In the genomic region with DNA sequence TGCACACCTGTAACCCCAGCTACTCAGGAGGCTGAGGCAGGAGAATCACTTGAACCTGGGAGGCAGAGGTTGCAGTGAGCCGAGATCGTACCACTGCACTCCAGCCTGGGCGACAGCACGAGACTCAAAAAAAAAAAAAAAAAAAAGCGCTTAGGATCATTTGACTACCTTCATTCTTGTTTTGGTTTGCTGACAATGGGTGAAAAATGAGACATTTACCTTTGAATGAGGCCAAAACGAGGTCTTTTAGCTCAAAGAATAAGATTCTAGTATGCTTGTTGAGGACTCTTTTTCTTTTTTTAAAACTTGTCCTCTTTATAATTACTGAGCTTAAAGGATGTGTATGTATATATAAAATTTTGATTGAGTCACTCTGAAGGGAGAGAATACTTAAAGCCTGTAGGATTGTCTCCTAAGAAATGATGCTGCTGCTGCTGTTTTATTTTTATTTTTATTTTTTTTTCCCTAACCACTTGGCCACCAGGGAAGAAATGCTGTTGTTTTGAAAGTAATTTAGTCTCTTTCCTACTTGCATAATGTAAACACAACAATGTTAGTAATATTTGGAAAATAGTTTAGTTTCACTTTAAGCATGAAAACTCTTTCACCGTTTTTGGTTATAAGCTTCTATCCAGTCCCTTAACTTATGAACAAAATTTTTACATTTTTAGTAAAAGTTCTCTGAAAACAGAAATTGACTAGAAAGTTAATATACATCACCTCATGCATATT, we compare ENCODE assay signal across 10 cellular contexts. TPM values are rescaled to one million over a fixed set of nuclear protein-coding genes. Genes with fewer than 3 reads are reported as not detected.
DNase-seq lines count a peak whose midpoint lies in the region; ATAC-seq, FAIRE-seq and TF ChIP-seq lines count a peak whose summit lies in the region.
"Had no signal": no experiment of that assay in that cellular context is flagged by ENCODE, and none has a peak within 500 bp of the region (broad histone marks: within the 10 kb centered on the region; RNA-seq: fewer than 3 reads in every experiment).

No MANE protein-coding gene starts in this region.

- H3K4me1 ChIP-seq in small intestine (ENCODE audit: control insufficient read depth in 2 of 2, insufficient read depth in 1 of 2, low read depth in 1 of 2, low read length in 1 of 2): peaks cover 0 to 5% of the 10 kb centered on the region in 2 donors
- peaks cover 16 to 83% (median 50%) of the 10 kb centered on the region in 4 donors for H3K4me1 ChIP-seq in stomach
- H3K4me1 ChIP-seq in BE2C: 0 out of 2 replicates have a peak, but pooled peaks cover 4% of the 10 kb centered on the region

- WGBS in small intestine, 3 donors: 59 to 75% (median 68%) methylated on average over 7 of the region's 7 CpGs
- 67 to 77% (median 73%) methylated on average over 7 of the region's 7 CpGs for WGBS in stomach, 5 donors

- peaks cover 85% of the 10 kb centered on the region for H3K79me2 ChIP-seq in SU-DHL-6 (ENCODE audit: insufficient read depth, low read length)

- H4K20me1 ChIP-seq in SU-DHL-6 (ENCODE audit: low read depth, low read length): peaks cover 27% of the 10 kb centered on the region

- TF ChIP-seq POLR2A in stomach (IDR thresholded peaks at IDR 0.05): no peak

- peak overlapping the region; percentile 4 for H3K9ac ChIP-seq in SU-DHL-6 (ENCODE audit: low read length)

- no peak for TF ChIP-seq CTCF in SU-DHL-6 (IDR thresholded peaks at IDR 0.05; ENCODE audit: insufficient read depth, low read length, poor library complexity, severe bottlenecking)
- no peak for TF ChIP-seq CTCF in stomach (IDR thresholded peaks at IDR 0.05)
- TF ChIP-seq CTCF in BE2C (IDR thresholded peaks at IDR 0.05; ENCODE audit: low read depth, low read length): no peak

- FAIRE-seq in small intestine (lab: Jason Lieb, UNC): peak; percentile 23
- FAIRE-seq: endothelial cell of umbilical vein had no signal

- intact Hi-C loops in stomach (cut with DNase I; ENCODE audit: low total_unique reads): no loop called here

- H3K36me3 ChIP-seq in SU-DHL-6 (ENCODE audit: low read length) (peaks cover 30% of the 10 kb centered on the region), small intestine (ENCODE audit: control insufficient read depth in 2 of 2, insufficient read depth in 2 of 2, low read length in 2 of 2) (peaks cover 6 to 8% of the 10 kb centered on the region in 2 donors), stomach (peaks cover 14 to 32% (median 30%) of the 10 kb centered on the region in 4 donors), BE2C (peaks cover 14% of the 10 kb centered on the region)

- H3K27ac Mint-ChIP-seq in activated T-cell treated with anti-CD3 and anti-CD28 coated beads, Interleukin-2, amount 50 U/mL, for 24 hours: peak overlapping the region; percentile 22

- H2AFZ ChIP-seq in SU-DHL-6 (ENCODE audit: low read depth, low read length, severe bottlenecking): peak overlapping the region; percentile 5

- H3K9me2 ChIP-seq in SU-DHL-6 (replicated peaks; ENCODE audit: insufficient read depth, low read length): no peaks in the 10 kb centered on the region

- ATAC-seq in HG02642 (IDR thresholded peaks at IDR 0.05; ENCODE audit: poor library complexity, unreplicated experiment): peak; percentile 16

- peak overlapping the region; percentile 86 for H3K4me2 ChIP-seq in SU-DHL-6 (ENCODE audit: low read depth, low read length, poor library complexity, severe bottlenecking)

- H3K4me3 ChIP-seq in SU-DHL-6 (ENCODE audit: insufficient read depth, low read length, poor library complexity, severe bottlenecking) (peak overlapping the region; percentile 38), small intestine (ENCODE audit: low read depth in 1 of 2, low read length in 2 of 2) (no peak overlapping the region), stomach (no peak overlapping the region), BE2C (ENCODE audit: low read depth, low read length) (no peak overlapping the region)
- H3K4me3 ChIP-seq: Peyer's patch had no signal

- no peak for DNase-seq in activated T-cell treated with anti-CD3 and anti-CD28 coated beads, Interleukin-2, amount 50 U/mL, for 24 hours
- no peak for DNase-seq in activated T-cell treated with anti-CD3 and anti-CD28 coated beads, Interleukin-2, amount 50 U/mL, for 1 hour
- no peak for DNase-seq in small intestine
- no peak for DNase-seq in stomach
- DNase-seq in BE2C: no peak
- no peak for DNase-seq in NCI-H2171 (lab: John Stamatoyannopoulos, UW)

- no peaks in the 10 kb centered on the region for H3K27me3 ChIP-seq in SU-DHL-6 (ENCODE audit: low read length)
- no peaks in the 10 kb centered on the region for H3K27me3 ChIP-seq in small intestine (ENCODE audit: control insufficient read depth in 2 of 2, insufficient read depth in 2 of 2, low read length in 2 of 2)
- H3K27me3 ChIP-seq in stomach: no peaks in the 10 kb centered on the region
- H3K27me3 ChIP-seq in BE2C: no peaks in the 10 kb centered on the region
- H3K27me3 ChIP-seq: Peyer's patch had no signal

- H3K27ac ChIP-seq in SU-DHL-6 (ENCODE audit: low read depth, low read length): peak overlapping the region; percentile 76
- no peak overlapping the region for H3K27ac ChIP-seq in small intestine (ENCODE audit: low read depth in 1 of 2, low read length in 1 of 2)
- H3K27ac ChIP-seq in stomach: peak overlapping the region in 1 of 5 donors; percentile 47

- H3K9me3 ChIP-seq in SU-DHL-6 (ENCODE audit: insufficient read depth, low read length): no peaks in the 10 kb centered on the region
- H3K9me3 ChIP-seq in small intestine (ENCODE audit: control insufficient read depth, low read depth): no peaks in the 10 kb centered on the region
- H3K9me3 ChIP-seq in stomach: no peaks in the 10 kb centered on the region
- H3K9me3 ChIP-seq in BE2C: no peaks in the 10 kb centered on the region
- H3K9me3 ChIP-seq: Peyer's patch had no signal

- peak overlapping the region; percentile 42 for H3K4me3 Mint-ChIP-seq in activated T-cell treated with anti-CD3 and anti-CD28 coated beads, Interleukin-2, amount 50 U/mL, for 24 hours

- peaks cover 64% of the 10 kb centered on the region for H3K4me1 Mint-ChIP-seq in activated T-cell treated with anti-CD3 and anti-CD28 coated beads, Interleukin-2, amount 50 U/mL, for 24 hours (ENCODE audit: low read depth)

- H3K36me3 Mint-ChIP-seq in activated T-cell treated with anti-CD3 and anti-CD28 coated beads, Interleukin-2, amount 50 U/mL, for 24 hours (ENCODE audit: low read depth): peaks cover 61% of the 10 kb centered on the region

- no peaks in the 10 kb centered on the region for H3K9me3 Mint-ChIP-seq in activated T-cell treated with anti-CD3 and anti-CD28 coated beads, Interleukin-2, amount 50 U/mL, for 24 hours

- H3F3A ChIP-seq in SU-DHL-6 (ENCODE audit: insufficient read depth): peaks cover 41% of the 10 kb centered on the region

- H3K27me3 Mint-ChIP-seq in activated T-cell treated with anti-CD3 and anti-CD28 coated beads, Interleukin-2, amount 50 U/mL, for 24 hours: no peaks in the 10 kb centered on the region

- TF ChIP-seq EP300 in stomach (IDR thresholded peaks at IDR 0.05): no peak

RNA-seq across cellular contexts. Expression of a gene that starts 7.9 kb away (rescaled TPM):
- polyA plus RNA-seq in small intestine (10 to 100 TPM in 2 of 3 donors, 1 to 10 TPM in 1; 9.0 to 15.2 (median 10.8) TPM), stomach (1 to 10 TPM; 5.1 to 7.9 (median 5.7) TPM)
- 10 to 100 TPM; 12.8 to 57.1 (median 39.4) TPM for total RNA-seq in stomach
- 5.0 TPM for polyA plus RNA-seq in BE2C (2012; ENCODE audit: insufficient read depth, insufficient read length, low read depth)
